ENCODE assay signal across 11 cellular contexts in the genomic region with DNA sequence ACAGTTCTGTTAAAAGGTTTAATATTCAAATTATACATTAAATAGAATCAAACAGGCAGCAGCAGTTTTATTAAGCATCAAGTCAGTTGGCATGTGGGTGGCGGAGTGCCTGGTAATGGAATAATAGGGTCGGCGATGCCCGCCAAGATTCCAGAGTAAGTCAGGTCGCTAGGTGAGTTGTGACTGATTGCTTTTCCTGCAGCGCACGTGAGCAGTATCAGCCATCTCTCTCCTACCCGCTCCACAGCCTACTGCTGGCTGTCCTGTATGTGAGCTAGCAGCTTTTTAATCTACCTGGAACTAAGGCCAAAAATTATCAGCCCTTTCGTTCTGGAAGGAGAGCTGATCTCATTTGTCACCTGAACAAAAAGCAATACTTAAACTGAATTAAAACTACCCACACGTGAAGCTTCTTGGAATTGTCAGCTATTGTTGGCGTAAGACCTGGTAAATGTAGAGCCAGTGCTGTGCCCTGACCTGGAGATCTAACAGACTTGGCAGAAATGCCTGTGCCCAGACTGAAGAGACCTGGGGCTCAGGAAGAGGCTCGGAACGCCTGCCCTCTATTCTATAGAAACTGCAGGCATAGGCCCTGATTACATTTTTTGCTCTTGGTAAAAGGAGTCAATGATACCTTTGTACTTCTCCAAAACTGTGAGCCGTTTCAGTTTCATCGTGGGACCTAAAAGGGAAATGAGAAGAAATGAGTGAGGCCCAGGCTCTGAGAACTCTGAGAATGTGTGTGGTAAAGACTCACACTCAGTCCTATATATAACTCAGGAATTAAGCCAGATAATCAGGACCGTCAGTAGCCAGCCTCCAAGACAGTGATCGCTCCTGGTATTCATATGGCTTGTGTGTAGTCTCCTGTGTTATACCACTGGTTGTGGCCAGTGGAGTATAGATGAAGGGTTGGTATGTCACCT. TPM values are rescaled to one million over a fixed set of nuclear protein-coding genes. Genes with fewer than 3 reads are reported as not detected.
DNase-seq lines count a peak whose midpoint lies in the region; ATAC-seq and TF ChIP-seq lines count a peak whose summit lies in the region.
"Had no signal": no experiment of that assay in that cellular context is flagged by ENCODE, and none has a peak within 500 bp of the region (broad histone marks: within the 10 kb centered on the region; RNA-seq: fewer than 3 reads in every experiment).

No MANE protein-coding gene starts in this region.

- TF ChIP-seq CTCF in KMS-11 (conservative IDR thresholded peaks at IDR 0.05; ENCODE audit: low read depth, low read length) = no peak

- no peak overlapping the region for H3K9ac ChIP-seq in KMS-11

- H3K4me2 ChIP-seq in KMS-11 = peak overlapping the region; percentile 52; the same call in 1 of the 2 replicates

- H4K20me1 ChIP-seq in KMS-11 (ENCODE audit: insufficient read depth) = no peaks in the 10 kb centered on the region

- no peaks in the 10 kb centered on the region for H3K27me3 ChIP-seq in KMS-11 (ENCODE audit: insufficient read depth, low read depth)
- H3K27me3 ChIP-seq: esophagus squamous epithelium had no signal

- no peak overlapping the region for H2AFZ ChIP-seq in KMS-11 (ENCODE audit: low read depth)

- H3K27ac ChIP-seq in KMS-11 = peak overlapping the region; percentile 45; the same call in 1 of the 2 replicates
- H3K27ac ChIP-seq: esophagus squamous epithelium, SK-N-MC had no signal

- H3K4me1 ChIP-seq in KMS-11 (ENCODE audit: low read depth, poor library complexity, severe bottlenecking) = peaks cover 90% of the 10 kb centered on the region
- H3K4me1 ChIP-seq: esophagus squamous epithelium had no signal

- DNase-seq in mesenteric fat pad (ENCODE audit: low spot score) (peak; percentile 24), COLO829 (ENCODE audit: low spot score) (no peak), activated gamma-delta T cell treated with Interleukin-2 at 50 U/mL for 16 hours (no peak), cortex of kidney (lab: John Stamatoyannopoulos, UW) (no peak), NCI-H187 (lab: John Stamatoyannopoulos, UW) (no peak)
- DNase-seq: activated naive CD4-positive, alpha-beta T cell treated with Interleukin-2 at 50 U/mL for 16 hours; esophagus squamous epithelium had no signal

- no peaks in the 10 kb centered on the region for H3K79me2 ChIP-seq in KMS-11 (ENCODE audit: insufficient read depth, low read depth)

- no peak overlapping the region for H3K4me3 ChIP-seq in KMS-11 (IDR thresholded peaks at IDR 0.05; ENCODE audit: insufficient read depth, low read depth, low read length)
- H3K4me3 ChIP-seq: esophagus squamous epithelium, SK-N-MC had no signal

- peak; percentile 30 for ATAC-seq in GM18520 (IDR thresholded peaks at IDR 0.05; ENCODE audit: unreplicated experiment)
- peak; percentile 65 for ATAC-seq in GM21786 (IDR thresholded peaks at IDR 0.05; ENCODE audit: unreplicated experiment)

- no peaks in the 10 kb centered on the region for H3K36me3 ChIP-seq in KMS-11 (ENCODE audit: insufficient read depth)

RNA-seq across cellular contexts. Expression of a gene that starts 21.9 kb away (rescaled TPM):
- total RNA-seq in mesenteric fat pad = 105 TPM

RNA-seq across cellular contexts. Expression of a gene that starts 39.9 kb away (rescaled TPM):
- total RNA-seq in mesenteric fat pad = 5.5 TPM
